In the genomic region with DNA sequence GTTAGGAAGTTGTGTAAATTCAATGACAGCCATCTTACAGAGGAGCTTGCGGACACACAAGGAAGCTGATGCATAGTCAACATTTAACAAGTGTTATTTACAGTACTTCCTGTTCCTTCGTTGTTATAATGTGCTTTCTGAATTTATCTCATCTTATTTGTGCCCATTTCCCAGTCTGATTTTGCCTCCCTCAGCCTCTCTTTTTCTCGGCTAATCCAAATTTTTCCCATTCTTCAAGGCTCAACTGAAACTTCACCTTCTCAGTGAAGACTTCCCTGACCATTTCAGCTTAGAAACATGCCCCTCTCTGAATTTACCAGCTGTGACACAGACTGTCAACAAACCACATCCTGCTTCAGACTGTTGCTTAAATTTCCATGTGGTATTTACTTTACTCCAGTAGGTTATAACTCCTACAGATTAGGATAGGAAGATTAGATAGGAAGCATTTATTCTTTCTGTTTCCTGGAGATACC, we compare ENCODE assay signal across 8 cellular contexts. TPM values are rescaled to one million over a fixed set of nuclear protein-coding genes. Genes with fewer than 3 reads are reported as not detected.
DNase-seq lines count a peak whose midpoint lies in the region; ATAC-seq, FAIRE-seq and TF ChIP-seq lines count a peak whose summit lies in the region.

No MANE protein-coding gene starts in this region.

- no peak overlapping the region for H3K4me3 ChIP-seq in lower lobe of right lung

- peak overlapping the region; percentile 71 for H3K27ac ChIP-seq in lower lobe of right lung

- TF ChIP-seq POLR2A in GM12891 (IDR thresholded peaks at IDR 0.05; ENCODE audit: low read depth, low read length) = no peak

- ATAC-seq in lower lobe of right lung = peak; percentile 68 to 77
- no peak for ATAC-seq in Right ventricle myocardium superior (ENCODE audit: poor library complexity)

- H3K36me3 ChIP-seq in lower lobe of right lung = no peaks in the 10 kb centered on the region

- H3K27ac Mint-ChIP-seq in HFFc6 = peak overlapping the region; percentile 45
- H3K27ac Mint-ChIP-seq in activated T-helper 2 cell treated with anti-CD3 and anti-CD28 coated beads, Interferon-gamma antibody, Interleukin-2, Interleukin-4, amounts not matched to agents 10 μg/mL and 5 μg/mL and 100 μg/mL, durations not matched to agents 14 hours and 24 hours and 36 hours = peak overlapping the region; percentile 77

- H3K4me3 Mint-ChIP-seq in HFFc6 = peak overlapping the region; percentile 14
- peak overlapping the region; percentile 71 for H3K4me3 Mint-ChIP-seq in activated T-helper 2 cell treated with anti-CD3 and anti-CD28 coated beads, Interferon-gamma antibody, Interleukin-2, Interleukin-4, amounts not matched to agents 10 μg/mL and 5 μg/mL and 100 μg/mL, durations not matched to agents 14 hours and 24 hours and 36 hours (ENCODE audit: low read depth)

- intact Hi-C loops in activated T-helper 2 cell treated with anti-CD3 and anti-CD28 coated beads, Interferon-gamma antibody, Interleukin-2, Interleukin-4, amounts not matched to agents 10 μg/mL and 5 μg/mL and 100 μg/mL, durations not matched to agents 14 hours and 24 hours and 36 hours (cut with micrococcal nuclease) = loop anchor here (2.0 kb wide), 1 partner anchor 53 kb away; no protein-coding TSS in a partner anchor
- intact Hi-C loops in lower lobe of right lung (cut with DNase I) = loop anchor here (10.0 kb wide), 1 partner anchor 323 kb away; no protein-coding TSS in a partner anchor
- intact Hi-C loops in Right ventricle myocardium superior (cut with DNase I) = no loop called here

- TF ChIP-seq CTCF in HFFc6 (IDR thresholded peaks at IDR 0.05) (no peak), lower lobe of right lung (IDR thresholded peaks at IDR 0.05) (no peak)

- H3K4me1 ChIP-seq in lower lobe of right lung = peaks cover 19% of the 10 kb centered on the region

- peak; percentile 81 for FAIRE-seq in GM12891 (lab: Jason Lieb, UNC)

- no peaks in the 10 kb centered on the region for H3K9me3 Mint-ChIP-seq in HFFc6
- no peaks in the 10 kb centered on the region for H3K9me3 Mint-ChIP-seq in activated T-helper 2 cell treated with anti-CD3 and anti-CD28 coated beads, Interferon-gamma antibody, Interleukin-2, Interleukin-4, amounts not matched to agents 10 μg/mL and 5 μg/mL and 100 μg/mL, durations not matched to agents 14 hours and 24 hours and 36 hours

- no peaks in the 10 kb centered on the region; the same call in 1 of the 2 replicates for H3K27me3 Mint-ChIP-seq in HFFc6 (ENCODE audit: insufficient read depth)
- H3K27me3 Mint-ChIP-seq in activated T-helper 2 cell treated with anti-CD3 and anti-CD28 coated beads, Interferon-gamma antibody, Interleukin-2, Interleukin-4, amounts not matched to agents 10 μg/mL and 5 μg/mL and 100 μg/mL, durations not matched to agents 14 hours and 24 hours and 36 hours (ENCODE audit: low read depth) = no peaks in the 10 kb centered on the region

- no peak for DNase-seq in GM12891 (ENCODE audit: insufficient read length, low spot score)
- DNase-seq in HFFc6 = peak; percentile 43
- peak; percentile 60 for DNase-seq in NAMALWA (ENCODE audit: low spot score)
- DNase-seq in activated T-helper 2 cell treated with anti-CD3 and anti-CD28 coated beads, Interferon-gamma antibody, Interleukin-2, Interleukin-4, amounts not matched to agents 10 μg/mL and 5 μg/mL and 100 μg/mL, durations not matched to agents 14 hours and 24 hours and 36 hours (ENCODE audit: low spot score) = no peak
- no peak for DNase-seq in lower lobe of right lung
- DNase-seq in NCI-H1048 (lab: John Stamatoyannopoulos, UW) = no peak
- DNase-seq in Right ventricle myocardium superior = no peak
- DNase-seq in stimulated activated naive CD4-positive, alpha-beta T cell treated with Interleukin-2 at 50 U/mL for 16 hours (lab: John Stamatoyannopoulos, UW) = no peak

- H3K27me3 ChIP-seq in lower lobe of right lung (ENCODE audit: low read depth) = no peaks in the 10 kb centered on the region

- peaks cover 45% of the 10 kb centered on the region for H3K4me1 Mint-ChIP-seq in HFFc6 (ENCODE audit: low read depth)
- H3K4me1 Mint-ChIP-seq in activated T-helper 2 cell treated with anti-CD3 and anti-CD28 coated beads, Interferon-gamma antibody, Interleukin-2, Interleukin-4, amounts not matched to agents 10 μg/mL and 5 μg/mL and 100 μg/mL, durations not matched to agents 14 hours and 24 hours and 36 hours (ENCODE audit: low read depth) = peaks cover 23% of the 10 kb centered on the region

- no peaks in the 10 kb centered on the region for H3K9me3 ChIP-seq in lower lobe of right lung

- no peaks in the 10 kb centered on the region for H3K36me3 Mint-ChIP-seq in HFFc6 (ENCODE audit: low read depth)
- no peaks in the 10 kb centered on the region for H3K36me3 Mint-ChIP-seq in activated T-helper 2 cell treated with anti-CD3 and anti-CD28 coated beads, Interferon-gamma antibody, Interleukin-2, Interleukin-4, amounts not matched to agents 10 μg/mL and 5 μg/mL and 100 μg/mL, durations not matched to agents 14 hours and 24 hours and 36 hours (ENCODE audit: low read depth)

TF ChIP-seq in GM12891, 5 proteins besides CTCF, POLR2A, EP300 and RAD21:
- TF ChIP-seq PAX5 (IDR thresholded peaks at IDR 0.05; ENCODE audit: insufficient read depth, low read length, severe bottlenecking) = no peak
- TF ChIP-seq TAF1 (IDR thresholded peaks at IDR 0.05; ENCODE audit: low read depth, low read length) = no peak
- TF ChIP-seq POU2F2 (IDR thresholded peaks at IDR 0.05; ENCODE audit: low read depth, low read length) = no peak
- no peak for TF ChIP-seq POLR2AphosphoS5 (IDR thresholded peaks at IDR 0.05; ENCODE audit: low read depth, low read length)
- no peak for TF ChIP-seq SPI1 (IDR thresholded peaks at IDR 0.05; ENCODE audit: low read depth, low read length)
TF ChIP-seq in GM12891: peak in this region for 0.

RNA-seq across cellular contexts. Expression of gene CP, which starts 55.7 kb away (rescaled TPM):
- polyA plus RNA-seq in GM12891 (2012; ENCODE audit: low read depth, missing spikeins) = not detected
- total RNA-seq in HFFc6 (2021; fragmentation: NEBNext Ultra II Directional; extraction: Animal tissue kit (Norgen Biotek cat#: 25700)) = not detected
- total RNA-seq in activated T-helper 2 cell treated with anti-CD3 and anti-CD28 coated beads, Interferon-gamma antibody, Interleukin-2, Interleukin-4, amounts not matched to agents 10 μg/mL and 5 μg/mL and 100 μg/mL, durations not matched to agents 14 hours and 24 hours and 36 hours = not detected in 2 replicates
- total RNA-seq in lower lobe of right lung (48.9 TPM), Right ventricle myocardium superior (4.7 TPM)

RNA-seq across cellular contexts. Expression of gene TM4SF18, which starts 56.1 kb away (rescaled TPM):
- not detected for polyA plus RNA-seq in GM12891 (2012; ENCODE audit: low read depth, missing spikeins)
- total RNA-seq in HFFc6 (2021; fragmentation: NEBNext Ultra II Directional; extraction: Animal tissue kit (Norgen Biotek cat#: 25700)) = under 1 TPM in 4 of 6 experiments, not detected in 2; 0.05 to 0.19 (median 0.09) TPM
- not detected in 2 replicates for total RNA-seq in activated T-helper 2 cell treated with anti-CD3 and anti-CD28 coated beads, Interferon-gamma antibody, Interleukin-2, Interleukin-4, amounts not matched to agents 10 μg/mL and 5 μg/mL and 100 μg/mL, durations not matched to agents 14 hours and 24 hours and 36 hours
- total RNA-seq in lower lobe of right lung (6.5 TPM), Right ventricle myocardium superior (13.2 TPM)

Comparison
In these comparisons a context has a peak if more than half of its experiments do, and no peak if none do; other contexts are left out.
1. DNase-seq: peak in HFFc6 (single experiment) and NAMALWA (single experiment); none in GM12891 (single experiment), activated T-helper 2 cell treated with anti-CD3 and anti-CD28 coated beads, Interferon-gamma antibody, Interleukin-2, Interleukin-4, amounts not matched to agents 10 μg/mL and 5 μg/mL and 100 μg/mL, durations not matched to agents 14 hours and 24 hours and 36 hours (single experiment), lower lobe of right lung (single experiment), NCI-H1048 (single experiment), Right ventricle myocardium superior (single experiment) and stimulated activated naive CD4-positive, alpha-beta T cell treated with Interleukin-2 at 50 U/mL for 16 hours (single experiment).